In the genomic region with DNA sequence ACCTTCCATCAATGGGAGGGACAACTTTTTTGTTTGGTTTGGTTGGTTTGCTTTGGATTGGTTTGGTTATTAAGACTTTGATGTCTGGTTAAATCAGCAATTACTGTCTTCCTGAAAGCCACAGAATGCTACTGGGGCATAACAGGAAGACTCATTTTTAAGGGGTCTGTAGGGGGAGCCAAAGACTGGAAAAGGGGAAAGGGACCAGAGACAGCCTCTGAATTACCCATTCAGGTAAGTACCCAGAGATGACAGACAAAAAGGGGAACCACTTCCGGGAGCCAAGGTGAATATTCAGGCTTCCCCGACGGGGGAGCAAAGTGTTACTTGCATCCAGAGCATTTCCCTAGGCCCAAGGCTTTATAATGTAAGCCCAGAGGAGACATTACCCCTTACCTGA, we compare ENCODE assay signal across 12 cellular contexts. TPM values are rescaled to one million over a fixed set of nuclear protein-coding genes. Genes with fewer than 3 reads are reported as not detected.
DNase-seq lines count a peak whose midpoint lies in the region; ATAC-seq, FAIRE-seq and TF ChIP-seq lines count a peak whose summit lies in the region.
"Had no signal": no experiment of that assay in that cellular context is flagged by ENCODE, and none has a peak within 500 bp of the region (broad histone marks: within the 10 kb centered on the region; RNA-seq: fewer than 3 reads in every experiment).

No MANE protein-coding gene starts in this region.

- H3K79me2 ChIP-seq in OCI-LY7 (ENCODE audit: insufficient read depth, low read depth, low read length), result no peaks in the 10 kb centered on the region

- no peak overlapping the region for H3K4me2 ChIP-seq in OCI-LY7 (ENCODE audit: low read length)

- TF ChIP-seq CTCF in Calu3 (IDR thresholded peaks at IDR 0.05; ENCODE audit: unreplicated experiment) (no peak), OCI-LY7 (conservative IDR thresholded peaks at IDR 0.05; ENCODE audit: low read length) (peak; percentile 74), fibroblast of the aortic adventitia (IDR thresholded peaks at IDR 0.05; ENCODE audit: insufficient read depth, low read length) (peak; percentile 8)

- no peaks in the 10 kb centered on the region for H3K4me1 ChIP-seq in OCI-LY7 (ENCODE audit: insufficient read depth, low read length, poor library complexity, severe bottlenecking)
- H3K4me1 ChIP-seq: thyroid gland had no signal

- no TSS peak for BruUV-seq in Calu3 (replicated peaks; lab: Mats Ljungman, UMichigan)
- no TSS peak for BruUV-seq in OCI-LY7 (replicated peaks; lab: Mats Ljungman, UMichigan)

- no peaks in the 10 kb centered on the region for H3K9me2 ChIP-seq in OCI-LY7 (ENCODE audit: insufficient read depth, low read length)

- ATAC-seq in stimulated activated memory B cell treated with anti-CD40 and anti-IgM and Interleukin-4, amounts not matched to agents 10 μg/mL and 1 μg/mL and 100 μg/mL, for 72 hours, result no peak

- no peak overlapping the region for H3K4me3 Mint-ChIP-seq in Calu3 (ENCODE audit: low read depth, unreplicated experiment)
- no peak overlapping the region for H3K4me3 Mint-ChIP-seq in stimulated activated memory B cell treated with anti-CD40 and anti-IgM and Interleukin-4, amounts not matched to agents 10 μg/mL and 1 μg/mL and 100 μg/mL, for 72 hours
- no peak overlapping the region for H3K4me3 Mint-ChIP-seq in activated naive CD4-positive, alpha-beta T cell treated with anti-CD3 and anti-CD28 coated beads, Interleukin-2, amount 10 ng/mL, durations not matched to agents 7 days and 5 days
- H3K4me3 Mint-ChIP-seq: central memory CD8-positive, alpha-beta T cell had no signal

- H3K4me3 ChIP-seq in OCI-LY7 (ENCODE audit: low read depth, low read length, poor library complexity, severe bottlenecking) (no peak overlapping the region), fibroblast of the aortic adventitia (ENCODE audit: low read depth, low read length) (no peak overlapping the region)
- H3K4me3 ChIP-seq: lung, thyroid gland had no signal

- peaks cover 13% of the 10 kb centered on the region; the same call in 1 of the 2 replicates for H3K9me3 ChIP-seq in OCI-LY7 (ENCODE audit: low read length)
- H3K9me3 ChIP-seq: thyroid gland had no signal

- CTCF ChIA-PET in Calu3 (lab: Charles Lee) (no interaction called here), OCI-LY7 (lab: Charles Lee; ENCODE audit: unreplicated experiment) (no interaction called here)
- CTCF ChIA-PET in activated naive CD4-positive, alpha-beta T cell treated with anti-CD3 and anti-CD28 coated beads, Interleukin-2, amount 10 ng/mL, durations not matched to agents 7 days and 5 days (lab: Charles Lee), result no interaction called here

- H3K36me3 Mint-ChIP-seq in Calu3 (ENCODE audit: insufficient read depth, unreplicated experiment), result peaks cover 13% of the 10 kb centered on the region
- H3K36me3 Mint-ChIP-seq in stimulated activated memory B cell treated with anti-CD40 and anti-IgM and Interleukin-4, amounts not matched to agents 10 μg/mL and 1 μg/mL and 100 μg/mL, for 72 hours, result no peaks in the 10 kb centered on the region
- H3K36me3 Mint-ChIP-seq in activated naive CD4-positive, alpha-beta T cell treated with anti-CD3 and anti-CD28 coated beads, Interleukin-2, amount 10 ng/mL, durations not matched to agents 7 days and 5 days, result peaks cover 9% of the 10 kb centered on the region

- H3K27ac ChIP-seq in OCI-LY7 (ENCODE audit: low read depth, low read length, poor library complexity, severe bottlenecking), result no peak overlapping the region
- H3K27ac ChIP-seq: thyroid gland had no signal

- intact Hi-C loops in Calu3 (cut with micrococcal nuclease; ENCODE audit: unreplicated experiment) (loop anchor here (1.0 kb wide), 2 partner anchors 25 to 36 kb away; no protein-coding TSS in a partner anchor), OCI-LY7 (cut with micrococcal nuclease; ENCODE audit: unreplicated experiment) (loop anchor here (5.0 kb wide), 1 partner anchor 38 kb away; no protein-coding TSS in a partner anchor)

- H3K4me1 Mint-ChIP-seq in Calu3 (ENCODE audit: low read depth, unreplicated experiment), result peaks cover 27% of the 10 kb centered on the region
- peaks cover 4% of the 10 kb centered on the region for H3K4me1 Mint-ChIP-seq in stimulated activated memory B cell treated with anti-CD40 and anti-IgM and Interleukin-4, amounts not matched to agents 10 μg/mL and 1 μg/mL and 100 μg/mL, for 72 hours
- H3K4me1 Mint-ChIP-seq in activated naive CD4-positive, alpha-beta T cell treated with anti-CD3 and anti-CD28 coated beads, Interleukin-2, amount 10 ng/mL, durations not matched to agents 7 days and 5 days, result peaks cover 7% of the 10 kb centered on the region

- POLR2A ChIA-PET in OCI-LY7 (lab: Charles Lee), result no interaction called here

- H4K20me1 ChIP-seq in OCI-LY7 (ENCODE audit: insufficient read depth, low read length), result no peaks in the 10 kb centered on the region

- no peaks in the 10 kb centered on the region for H3K9me3 Mint-ChIP-seq in Calu3 (ENCODE audit: low read depth, unreplicated experiment)
- H3K9me3 Mint-ChIP-seq in stimulated activated memory B cell treated with anti-CD40 and anti-IgM and Interleukin-4, amounts not matched to agents 10 μg/mL and 1 μg/mL and 100 μg/mL, for 72 hours, result no peaks in the 10 kb centered on the region
- peaks cover 9% of the 10 kb centered on the region for H3K9me3 Mint-ChIP-seq in activated naive CD4-positive, alpha-beta T cell treated with anti-CD3 and anti-CD28 coated beads, Interleukin-2, amount 10 ng/mL, durations not matched to agents 7 days and 5 days
- H3K9me3 Mint-ChIP-seq: central memory CD8-positive, alpha-beta T cell had no signal

- no peaks in the 10 kb centered on the region; the same call in 1 of the 2 replicates for H3K36me3 ChIP-seq in OCI-LY7 (ENCODE audit: insufficient read depth, low read length)
- H3K36me3 ChIP-seq: thyroid gland had no signal

- no peaks in the 10 kb centered on the region for H3K27me3 Mint-ChIP-seq in Calu3 (ENCODE audit: unreplicated experiment)
- H3K27me3 Mint-ChIP-seq in stimulated activated memory B cell treated with anti-CD40 and anti-IgM and Interleukin-4, amounts not matched to agents 10 μg/mL and 1 μg/mL and 100 μg/mL, for 72 hours, result no peaks in the 10 kb centered on the region
- H3K27me3 Mint-ChIP-seq in activated naive CD4-positive, alpha-beta T cell treated with anti-CD3 and anti-CD28 coated beads, Interleukin-2, amount 10 ng/mL, durations not matched to agents 7 days and 5 days, result peaks cover 17% of the 10 kb centered on the region

- H3K27ac Mint-ChIP-seq in Calu3 (ENCODE audit: unreplicated experiment), result no peak overlapping the region
- H3K27ac Mint-ChIP-seq in stimulated activated memory B cell treated with anti-CD40 and anti-IgM and Interleukin-4, amounts not matched to agents 10 μg/mL and 1 μg/mL and 100 μg/mL, for 72 hours, result no peak overlapping the region
- no peak overlapping the region for H3K27ac Mint-ChIP-seq in activated naive CD4-positive, alpha-beta T cell treated with anti-CD3 and anti-CD28 coated beads, Interleukin-2, amount 10 ng/mL, durations not matched to agents 7 days and 5 days

- DNase-seq in Calu3 (peak; percentile 26), GM19239 (ENCODE audit: insufficient read length, low spot score) (peak; percentile 26), OCI-LY7 (ENCODE audit: low spot score) (peak; percentile 59), fibroblast of the aortic adventitia (ENCODE audit: low read depth) (no peak)
- no peak for DNase-seq in activated CD4-positive, alpha-beta T cell treated with anti-CD3 and anti-CD28 coated beads for 48 hours
- no peak for DNase-seq in stimulated activated CD4-positive, alpha-beta T cell treated with anti-CD3 and anti-CD28 coated beads, Interleukin-15, amount 100 ng/mL, for 24 hours
- no peak for DNase-seq in activated naive CD4-positive, alpha-beta T cell treated with anti-CD3 and anti-CD28 coated beads, Interleukin-2, amount 10 ng/mL, durations not matched to agents 7 days and 5 days
- DNase-seq: NCI-H1694 treated with DMSO at 0.1 percent for 48 hours, thyroid gland had no signal

- FAIRE-seq in GM19239 (lab: Jason Lieb, UNC), result no peak

- peak overlapping the region; percentile 57; the same call in 1 of the 2 replicates for H2AFZ ChIP-seq in OCI-LY7 (ENCODE audit: low read length)

RNA-seq across cellular contexts. Expression of a gene that starts 4.6 kb away (rescaled TPM):
- total RNA-seq in Calu3 (2022) (42.8 and 45.9 TPM in 2 replicates), OCI-LY7 (2022) (9.0 and 9.5 TPM in 2 replicates), fibroblast of the aortic adventitia (ENCODE audit: low replicate concordance) (9.4 and 31.7 TPM in 2 replicates)
- total RNA-seq in OCI-LY7 (2014; rRNA removed; shearing (Covaris generic)), result 4.6 and 5.6 TPM in 2 replicates

RNA-seq across cellular contexts. Expression of a gene that starts 53.1 kb away (rescaled TPM):
- 1.2 and 2.1 TPM in 2 replicates for total RNA-seq in Calu3 (2022)
- total RNA-seq in OCI-LY7 (2014; rRNA removed; shearing (Covaris generic)), result not detected in 2 replicates
- total RNA-seq in OCI-LY7 (2022), result 0.65 and 0.87 TPM in 2 replicates
- total RNA-seq in fibroblast of the aortic adventitia (ENCODE audit: low replicate concordance), result 9.1 and 19.1 TPM in 2 replicates

Comparison
In these comparisons a context has a peak if more than half of its experiments do, and no peak if none do; other contexts are left out.
1. DNase-seq: peak in Calu3 (single experiment), GM19239 (single experiment) and OCI-LY7 (single experiment); none in fibroblast of the aortic adventitia (single experiment), activated CD4-positive, alpha-beta T cell treated with anti-CD3 and anti-CD28 coated beads for 48 hours (single experiment), stimulated activated CD4-positive, alpha-beta T cell treated with anti-CD3 and anti-CD28 coated beads, Interleukin-15, amount 100 ng/mL, for 24 hours (single experiment) and activated naive CD4-positive, alpha-beta T cell treated with anti-CD3 and anti-CD28 coated beads, Interleukin-2, amount 10 ng/mL, durations not matched to agents 7 days and 5 days (single experiment).